In genomic region chr5:91007251-91007650, GRCh38 we compare ENCODE assay signal across 16 cellular contexts.
"Had no signal": no experiment of that assay in that cellular context is flagged by ENCODE, and none has a peak within 500 bp of the region (broad histone marks: within the 10 kb centered on the region; RNA-seq: fewer than 3 reads in every experiment).

No MANE protein-coding gene starts in this region.

- H3K9me3 ChIP-seq: neutrophil had no signal

- ATAC-seq: activated CD8-positive, alpha-beta memory T cell treated with anti-CD3 and anti-CD28 coated beads, Interleukin-2, amount 10 ng/mL, durations not matched to agents 7 days and 5 days; effector memory CD8-positive, alpha-beta T cell; naive thymus-derived CD4-positive, alpha-beta T cell had no signal

- H3K4me3 ChIP-seq: hepatocyte, skin epidermis had no signal

- H3K36me3 ChIP-seq: brain microvascular endothelial cell, neutrophil had no signal

- H3K4me3 Mint-ChIP-seq: activated CD8-positive, alpha-beta memory T cell treated with anti-CD3 and anti-CD28 coated beads, Interleukin-2, amount 10 ng/mL, durations not matched to agents 7 days and 5 days; activated naive CD8-positive, alpha-beta T cell; activated T-cell treated with anti-CD3 and anti-CD28 coated beads, Interleukin-2, amount 50 U/mL, for 24 hours; dendritic cell treated with granulocyte-macrophage colony-stimulating factor and Interleukin-4, amounts not matched to agents 40 ng/mL and 50 ng/mL, for 4 days; effector memory CD8-positive, alpha-beta T cell; naive thymus-derived CD4-positive, alpha-beta T cell had no signal

- H3K27me3 ChIP-seq: brain microvascular endothelial cell, hepatocyte, neutrophil had no signal

- H3K27ac ChIP-seq: brain microvascular endothelial cell, neutrophil, skin epidermis had no signal

- H3K79me2 ChIP-seq: hepatocyte had no signal

- H2AFZ ChIP-seq: hepatocyte had no signal

- H3K9me3 Mint-ChIP-seq: activated T-cell treated with anti-CD3 and anti-CD28 coated beads, Interleukin-2, amount 50 U/mL, for 24 hours; effector memory CD8-positive, alpha-beta T cell had no signal

- H3K27me3 Mint-ChIP-seq: dendritic cell treated with granulocyte-macrophage colony-stimulating factor and Interleukin-4, amounts not matched to agents 40 ng/mL and 50 ng/mL, for 4 days had no signal

- H3K27ac Mint-ChIP-seq: activated CD8-positive, alpha-beta memory T cell treated with anti-CD3 and anti-CD28 coated beads, Interleukin-2, amount 10 ng/mL, durations not matched to agents 7 days and 5 days; activated naive CD8-positive, alpha-beta T cell; activated T-cell treated with anti-CD3 and anti-CD28 coated beads, Interleukin-2, amount 50 U/mL, for 24 hours; dendritic cell treated with granulocyte-macrophage colony-stimulating factor and Interleukin-4, amounts not matched to agents 40 ng/mL and 50 ng/mL, for 4 days; effector memory CD8-positive, alpha-beta T cell; naive thymus-derived CD4-positive, alpha-beta T cell had no signal

- H3K4me2 ChIP-seq: hepatocyte had no signal

- H3K4me1 Mint-ChIP-seq: activated CD8-positive, alpha-beta memory T cell treated with anti-CD3 and anti-CD28 coated beads, Interleukin-2, amount 10 ng/mL, durations not matched to agents 7 days and 5 days had no signal

- H3K36me3 Mint-ChIP-seq: activated CD8-positive, alpha-beta memory T cell treated with anti-CD3 and anti-CD28 coated beads, Interleukin-2, amount 10 ng/mL, durations not matched to agents 7 days and 5 days; activated naive CD8-positive, alpha-beta T cell; naive thymus-derived CD4-positive, alpha-beta T cell had no signal

- DNase-seq: activated CD4-positive, alpha-beta T cell treated with anti-CD3 and anti-CD28 coated beads, Interleukin-2, amount 50 U/mL, for 4 hours; activated CD4-positive, CD25-positive, alpha-beta regulatory T cell treated with anti-CD3 and anti-CD28 coated beads, Interleukin-2, amount 50 U/mL, for 72 hours; activated CD8-positive, alpha-beta memory T cell treated with anti-CD3 and anti-CD28 coated beads, Interleukin-2, amount 10 ng/mL, durations not matched to agents 7 days and 5 days; activated gamma-delta T cell; activated T-cell treated with anti-CD3 and anti-CD28 coated beads, Interleukin-2, amount 50 U/mL, for 24 hours; brain microvascular endothelial cell; cerebellar nuclear complex; effector memory CD8-positive, alpha-beta T cell; naive thymus-derived CD4-positive, alpha-beta T cell; posterior cingulate gyrus; stimulated activated CD4-positive, alpha-beta T cell treated with anti-CD3 and anti-CD28 coated beads, Interleukin-4, amount 100 ng/mL, for 4 hours had no signal
